8 cellular contexts compared by ENCODE assay signal in the genomic region with DNA sequence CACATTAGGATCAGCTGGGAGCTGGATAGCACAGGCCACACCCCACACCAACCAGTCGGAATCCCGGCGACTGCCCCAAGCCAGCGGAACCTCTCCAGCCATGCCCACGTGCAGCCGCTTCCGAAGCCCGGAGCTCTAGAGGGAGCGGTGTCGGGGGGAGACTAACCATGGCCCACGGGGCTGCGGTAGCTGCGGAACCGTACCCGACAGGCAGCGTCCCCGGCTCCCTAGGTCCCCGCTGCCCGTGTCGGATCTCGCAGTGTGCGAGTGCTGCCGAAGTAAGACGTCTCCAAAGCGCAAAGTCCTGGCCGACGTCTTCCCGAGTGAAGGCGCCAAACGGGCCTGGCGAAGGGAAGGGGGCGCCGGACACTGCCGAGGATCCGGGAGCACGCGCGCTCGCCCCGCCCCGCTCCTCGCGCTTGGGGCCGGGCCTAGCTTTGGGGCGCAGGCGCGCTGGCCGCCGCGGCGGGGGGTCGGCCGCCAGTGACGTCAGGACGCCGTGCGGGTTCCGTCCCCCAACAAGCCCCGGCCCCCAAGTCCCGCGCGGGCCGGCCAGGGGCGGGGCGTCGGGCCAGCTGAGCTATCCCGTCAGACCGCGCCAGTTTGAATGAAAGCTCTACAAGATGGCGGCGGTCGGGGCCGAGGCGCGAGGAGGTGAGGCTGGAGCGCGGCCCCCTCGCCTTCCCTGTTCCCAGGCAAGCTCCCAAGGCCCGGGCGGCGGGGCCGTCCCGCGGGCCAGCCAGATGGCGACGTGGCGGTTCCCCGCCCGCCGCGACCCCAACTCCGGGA. TPM values are rescaled to one million over a fixed set of nuclear protein-coding genes. Genes with fewer than 3 reads are reported as not detected.
DNase-seq lines count a peak whose midpoint lies in the region; ATAC-seq and TF ChIP-seq lines count a peak whose summit lies in the region.

A gene with protein sequence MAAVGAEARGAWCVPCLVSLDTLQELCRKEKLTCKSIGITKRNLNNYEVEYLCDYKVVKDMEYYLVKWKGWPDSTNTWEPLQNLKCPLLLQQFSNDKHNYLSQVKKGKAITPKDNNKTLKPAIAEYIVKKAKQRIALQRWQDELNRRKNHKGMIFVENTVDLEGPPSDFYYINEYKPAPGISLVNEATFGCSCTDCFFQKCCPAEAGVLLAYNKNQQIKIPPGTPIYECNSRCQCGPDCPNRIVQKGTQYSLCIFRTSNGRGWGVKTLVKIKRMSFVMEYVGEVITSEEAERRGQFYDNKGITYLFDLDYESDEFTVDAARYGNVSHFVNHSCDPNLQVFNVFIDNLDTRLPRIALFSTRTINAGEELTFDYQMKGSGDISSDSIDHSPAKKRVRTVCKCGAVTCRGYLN (plus strand): TSS at position 601 of the 789 bp plus-strand sequence. CDS start 23 bp downstream, at position 624.

- TF ChIP-seq CTCF in CD14-positive monocyte (IDR thresholded peaks at IDR 0.05): no peak
- TF ChIP-seq CTCF in left lung (IDR thresholded peaks at IDR 0.05): no peak

- peaks cover 11 to 29% of the 10 kb centered on the region in 2 donors for H3K4me1 ChIP-seq in left lung

- H3K27me3 ChIP-seq in left lung: no peaks in the 10 kb centered on the region

- H3K9me3 ChIP-seq in left lung: no peaks in the 10 kb centered on the region

- ATAC-seq in GM19397 (IDR thresholded peaks at IDR 0.05; ENCODE audit: unreplicated experiment) (peak; percentile 94), HG03565 (IDR thresholded peaks at IDR 0.05; ENCODE audit: unreplicated experiment) (peak; percentile 88), left lung (peak; percentile 95)

- DNase-seq in CD14-positive monocyte (ENCODE audit: low spot score) (peak; percentile 91), NCI-H748 treated with DMSO at 0.1 percent for 48 hours (lab: John Stamatoyannopoulos, UW) (peak; percentile 65), dedifferentiated amniotic fluid mesenchymal stem cell (ENCODE audit: extremely low spot score) (peak; percentile 94), left lung (peak; percentile 95 to 99)
- DNase-seq in activated CD4-positive, alpha-beta T cell treated with anti-CD3 and anti-CD28 coated beads, Interleukin-2, amount 50 U/mL, for 24 hours (ENCODE audit: low read depth in 1 of 2, low spot score in 1 of 2): peak; percentile 86 to 91
- DNase-seq in stimulated activated CD4-positive, alpha-beta T cell treated with anti-CD3 and anti-CD28 coated beads, Interleukin-2, amount 100 ng/mL, for 4 hours (ENCODE audit: low read depth): peak; percentile 91

- intact Hi-C loops in CD14-positive monocyte (cut with micrococcal nuclease) (loop anchor here in 1 of 2 donors (2.0 to 5.0 kb wide), 2 partner anchors 40 to 74 kb away; a partner anchor contains a TSS), left lung (cut with DNase I) (no loop called here)

- H3K36me3 ChIP-seq in left lung: no peaks in the 10 kb centered on the region

- H3K27ac ChIP-seq in left lung: peak within 1 kb of the TSS; percentile 94 to 96

- H3K9me3 Mint-ChIP-seq in CD14-positive monocyte: no peaks in the 10 kb centered on the region

- peak within 1 kb of the TSS; percentile 95 for H3K4me3 Mint-ChIP-seq in CD14-positive monocyte

- peaks cover 46% of the 10 kb centered on the region for H3K4me1 Mint-ChIP-seq in CD14-positive monocyte

- H3K27me3 Mint-ChIP-seq in CD14-positive monocyte (ENCODE audit: low read depth in 3 of 3): peaks cover 0 to 2% (median 0%) of the 10 kb centered on the region in 3 donors

- peak within 1 kb of the TSS; percentile 85 to 95 (median 92) for H3K27ac Mint-ChIP-seq in CD14-positive monocyte

- peak within 1 kb of the TSS; percentile 90 to 92 for H3K4me3 ChIP-seq in left lung

- peaks cover 2 to 3% of the 10 kb centered on the region in 2 donors for H3K36me3 Mint-ChIP-seq in CD14-positive monocyte

RNA-seq across cellular contexts. Expression of the gene that starts here (rescaled TPM):
- 1 to 10 TPM in 1 of 2 donors, under 1 TPM in 1; 0.86 to 1.2 TPM for polyA plus RNA-seq in CD14-positive monocyte
- 10 to 100 TPM; 10.1 to 10.9 TPM for total RNA-seq in left lung

Comparison
In these comparisons a context has a peak if more than half of its experiments do, and no peak if none do; other contexts are left out.
1. Peak in every context shown above with its lines: DNase-seq, ATAC-seq, H3K4me3 ChIP-seq and H3K27ac ChIP-seq.